ENCODE assay signal across 1 cellular context in genomic region chr14:55440385-55440784, GRCh38.
TF ChIP-seq lines count a peak whose summit lies in the region.

TSS of gene TBPL2 (minus strand) at chr14:55440616. CDS start at chr14:55440449, 167 bp downstream.

TF ChIP-seq in GM12878, 131 proteins besides CTCF, POLR2A, EP300 and RAD21 (continued from another document):
- TF ChIP-seq BCLAF1 (IDR thresholded peaks at IDR 0.05) (no peak), ZBTB11 (CRISPR knock-in tag; IDR thresholded peaks at IDR 0.05) (no peak), TCF3 (IDR thresholded peaks at IDR 0.05; ENCODE audit: borderline replicate concordance, insufficient read depth, low read depth, low read length) (no peak), YBX1 (IDR thresholded peaks at IDR 0.05) (no peak), PML (IDR thresholded peaks at IDR 0.05; ENCODE audit: low read length) (no peak), E2F8 (IDR thresholded peaks at IDR 0.05; ENCODE audit: low read depth, partially characterized antibody) (no peak), ATF7 (IDR thresholded peaks at IDR 0.05; ENCODE audit: low read depth) (no peak), ZNF622 (IDR thresholded peaks at IDR 0.05) (no peak), KDM1A (IDR thresholded peaks at IDR 0.05; ENCODE audit: borderline replicate concordance) (no peak), MYC (IDR thresholded peaks at IDR 0.05; ENCODE audit: insufficient read depth, insufficient read length, insufficient replicate concordance, low read length, severe bottlenecking) (no peak), DPF2 (IDR thresholded peaks at IDR 0.05) (no peak), CREM (IDR thresholded peaks at IDR 0.05; ENCODE audit: low read depth) (no peak), MTA3 (IDR thresholded peaks at IDR 0.05; ENCODE audit: borderline replicate concordance, low read length) (no peak), STAT1 (conservative IDR thresholded peaks at IDR 0.05) (no peak), SMAD5 (IDR thresholded peaks at IDR 0.05; ENCODE audit: low read depth) (no peak), MAX (IDR thresholded peaks at IDR 0.05; ENCODE audit: low read depth, low read length) (no peak), ZBTB4 (CRISPR knock-in tag; IDR thresholded peaks at IDR 0.05) (no peak), ZNF592 (IDR thresholded peaks at IDR 0.05) (no peak)
TF ChIP-seq in GM12878: peak in this region for 0.
